Comparison of ENCODE assay signal across 8 cellular contexts in genomic region chr5:141245250-141245717, GRCh38. TPM values are rescaled to one million over a fixed set of nuclear protein-coding genes. Genes with fewer than 3 reads are reported as not detected.
A peak's percentile ranks its signal among the peaks of the same experiment; 100 is the strongest.
DNase-seq lines count a peak whose midpoint lies in the region; ATAC-seq and TF ChIP-seq lines count a peak whose summit lies in the region.

Gene PCDHB15 (plus strand): TSS chr5:141245395. CDS start chr5:141245579, 184 bp downstream.

- H3K27ac Mint-ChIP-seq in MCF 10A (ENCODE audit: low read depth, unreplicated experiment) = no peak within 1 kb of the TSS

- peak within 1 kb of the TSS; percentile 13 for H3K4me3 ChIP-seq in lung
- H3K4me3 ChIP-seq in vagina = peak within 1 kb of the TSS; percentile 24 to 28

- H3K4me1 ChIP-seq in lung (ENCODE audit: control insufficient read depth in 2 of 2, insufficient read depth in 2 of 2, low read length in 2 of 2) (no peaks in the 10 kb centered on the region), vagina (no peaks in the 10 kb centered on the region)

- 8 to 11% methylated on average over 16 of the region's 16 CpGs for WGBS in lung, 2 donors

- POLR2A ChIA-PET in MCF 10A (lab: Yijun Ruan, JAX) = interaction anchor here (0.9 kb wide), 1 partner anchor 75 kb away, joined by 3 read pairs; no protein-coding TSS in a partner anchor

- TSS peak; percentile 42 for BruUV-seq in MCF 10A (replicated peaks; lab: Mats Ljungman, UMichigan)

- no peaks in the 10 kb centered on the region for H3K4me1 Mint-ChIP-seq in MCF 10A (ENCODE audit: insufficient read depth, unreplicated experiment)

- H3K27me3 Mint-ChIP-seq in MCF 10A (ENCODE audit: insufficient read depth, unreplicated experiment) = no peaks in the 10 kb centered on the region

- ATAC-seq in lung (ENCODE audit: insufficient read depth, low FRiP score) = no peak
- ATAC-seq in GM18498 (IDR thresholded peaks at IDR 0.05; ENCODE audit: unreplicated experiment) = no peak

- H3K27me3 ChIP-seq in lung (ENCODE audit: control insufficient read depth, insufficient read depth) (no peaks in the 10 kb centered on the region), vagina (no peaks in the 10 kb centered on the region)

- no peaks in the 10 kb centered on the region for H3K36me3 ChIP-seq in lung (ENCODE audit: control insufficient read depth in 2 of 2, insufficient read depth in 2 of 2, low read length in 2 of 2)
- peaks cover 0 to 4% of the 10 kb centered on the region in 2 donors for H3K36me3 ChIP-seq in vagina

- H3K9me3 ChIP-seq in lung (ENCODE audit: control insufficient read depth in 2 of 2, insufficient read depth in 1 of 2, low read length in 1 of 2) (peaks cover 29 to 50% of the 10 kb centered on the region in 2 donors), vagina (peaks cover 81% of the 10 kb centered on the region)

- peak; percentile 14 for TF ChIP-seq CTCF in MCF 10A (IDR thresholded peaks at IDR 0.05; ENCODE audit: unreplicated experiment)
- TF ChIP-seq CTCF in lung (IDR thresholded peaks at IDR 0.05; ENCODE audit: control extremely low read depth, extremely low read depth) = no peak
- TF ChIP-seq CTCF in vagina (IDR thresholded peaks at IDR 0.05) = no peak

- no peak within 1 kb of the TSS for H3K27ac ChIP-seq in lung (ENCODE audit: low read depth in 1 of 2, low read length in 1 of 2)
- no peak within 1 kb of the TSS for H3K27ac ChIP-seq in vagina

- intact Hi-C loops in MCF 10A (cut with micrococcal nuclease) (no loop called here), vagina (cut with DNase I) (no loop called here)

- TF ChIP-seq POLR2A in vagina (IDR thresholded peaks at IDR 0.05) = no peak

- CTCF ChIA-PET in MCF 10A (lab: Yijun Ruan, JAX) = interaction anchor here (0.7 to 1.5 kb wide), 4 partner anchors 22 to 278 kb away, joined by 3 to 6 read pairs (median 3); partner anchors contain the start of genes PCDHB14 and TAF7

- no peak within 1 kb of the TSS for H3K4me3 Mint-ChIP-seq in MCF 10A (ENCODE audit: unreplicated experiment)

- peak; percentile 4 for DNase-seq in stimulated activated CD4-positive, alpha-beta T cell treated with anti-CD3 and anti-CD28 coated beads, Interleukin-4, amount 100 ng/mL, for 24 hours
- DNase-seq in stimulated activated CD4-positive, alpha-beta T cell treated with anti-CD3 and anti-CD28 coated beads, Interleukin-15, amount 100 ng/mL, for 24 hours = no peak
- DNase-seq in MCF 10A (ENCODE audit: unreplicated experiment) (peak; percentile 14), lung (ENCODE audit: low spot score) (no peak), vagina (ENCODE audit: extremely low spot score in 2 of 2) (no peak), NCI-H128 (lab: John Stamatoyannopoulos, UW; ENCODE audit: unreplicated experiment) (no peak), T-helper 9 cell (no peak)

- peaks cover 57% of the 10 kb centered on the region for H3K9me3 Mint-ChIP-seq in MCF 10A (ENCODE audit: unreplicated experiment)

- H3K36me3 Mint-ChIP-seq in MCF 10A (ENCODE audit: insufficient read depth, unreplicated experiment) = peaks cover 27% of the 10 kb centered on the region

RNA-seq across cellular contexts. Expression of gene PCDHB15, which starts in this region (rescaled TPM):
- total RNA-seq in MCF 10A (2022) (0.91 and 1.2 TPM in 2 replicates), lung (1 to 10 TPM; 3.2 to 8.0 TPM), vagina (3.2 TPM)
- polyA plus RNA-seq in lung = 1 to 10 TPM; 1.4 to 1.8 TPM

Comparison
In these comparisons a context has a peak if more than half of its experiments do, and no peak if none do; other contexts are left out.
1. DNase-seq: peak in stimulated activated CD4-positive, alpha-beta T cell treated with anti-CD3 and anti-CD28 coated beads, Interleukin-4, amount 100 ng/mL, for 24 hours (single experiment) and MCF 10A (single experiment); none in stimulated activated CD4-positive, alpha-beta T cell treated with anti-CD3 and anti-CD28 coated beads, Interleukin-15, amount 100 ng/mL, for 24 hours (single experiment), lung (single experiment), vagina (0 of 2), NCI-H128 (single experiment) and T-helper 9 cell (single experiment).